ENCODE assay signal across 18 cellular contexts in genomic region chr11:10381730-10382129, GRCh38.
"Had no signal": no experiment of that assay in that cellular context is flagged by ENCODE, and none has a peak within 500 bp of the region (broad histone marks: within the 10 kb centered on the region; RNA-seq: fewer than 3 reads in every experiment).

No MANE protein-coding gene starts in this region.

- H3K36me3 Mint-ChIP-seq: activated naive CD4-positive, alpha-beta T cell treated with anti-CD3 and anti-CD28 coated beads, Interleukin-2, amount 50 U/mL, for 72 hours had no signal

- H3K27me3 ChIP-seq: breast epithelium, right atrium auricular region, upper lobe of left lung had no signal

- H3K27me3 Mint-ChIP-seq: progenitor cell of endocrine pancreas had no signal

- H3K4me3 Mint-ChIP-seq: activated CD4-positive, alpha-beta T cell treated with anti-CD3 and anti-CD28 coated beads, Interleukin-2, amount 10 ng/mL, durations not matched to agents 7 days and 5 days; activated T-cell treated with anti-CD3 and anti-CD28 coated beads, Interleukin-2, amount 50 U/mL, for 72 hours; nephron had no signal

- H3K9me3 Mint-ChIP-seq: activated naive CD4-positive, alpha-beta T cell treated with anti-CD3 and anti-CD28 coated beads, Interleukin-2, amount 50 U/mL, for 72 hours; activated T-cell treated with anti-CD3 and anti-CD28 coated beads, Interleukin-2, amount 50 U/mL, for 72 hours; nephron had no signal

- DNase-seq: activated CD4-positive, alpha-beta T cell treated with anti-CD3 and anti-CD28 coated beads, Interleukin-2, amount 10 ng/mL, durations not matched to agents 7 days and 5 days; activated CD8-positive, alpha-beta memory T cell treated with anti-CD3 and anti-CD28 coated beads, Interleukin-2, amount 50 U/mL, for 48 hours; activated gamma-delta T cell; activated T-cell treated with anti-CD3 and anti-CD28 coated beads, Interleukin-2, amount 50 U/mL, for 72 hours; foreskin keratinocyte; glutamatergic neuron; kidney glomerular epithelial cell; nucleus accumbens; small intestine; stimulated activated CD4-positive, alpha-beta T cell treated with anti-CD3 and anti-CD28 coated beads, Interleukin-4, amount 100 ng/mL, for 24 hours; stimulated activated naive CD4-positive, alpha-beta T cell treated with Interleukin-2 at 50 U/mL for 16 hours; substantia nigra; upper lobe of left lung had no signal

- H3K4me1 Mint-ChIP-seq: activated CD4-positive, alpha-beta T cell treated with anti-CD3 and anti-CD28 coated beads, Interleukin-2, amount 10 ng/mL, durations not matched to agents 7 days and 5 days had no signal

- H3K27ac Mint-ChIP-seq: activated CD4-positive, alpha-beta T cell treated with anti-CD3 and anti-CD28 coated beads, Interleukin-2, amount 10 ng/mL, durations not matched to agents 7 days and 5 days; activated naive CD4-positive, alpha-beta T cell treated with anti-CD3 and anti-CD28 coated beads, Interleukin-2, amount 50 U/mL, for 72 hours; activated T-cell treated with anti-CD3 and anti-CD28 coated beads, Interleukin-2, amount 50 U/mL, for 72 hours; nephron; progenitor cell of endocrine pancreas had no signal

- H3K9me3 ChIP-seq: breast epithelium, right atrium auricular region, upper lobe of left lung had no signal

- H3K36me3 ChIP-seq: breast epithelium, right atrium auricular region, upper lobe of left lung had no signal

- H3K4me3 ChIP-seq: breast epithelium, right atrium auricular region, upper lobe of left lung had no signal
